ENCODE assay signal across 1 cellular context in the genomic region with DNA sequence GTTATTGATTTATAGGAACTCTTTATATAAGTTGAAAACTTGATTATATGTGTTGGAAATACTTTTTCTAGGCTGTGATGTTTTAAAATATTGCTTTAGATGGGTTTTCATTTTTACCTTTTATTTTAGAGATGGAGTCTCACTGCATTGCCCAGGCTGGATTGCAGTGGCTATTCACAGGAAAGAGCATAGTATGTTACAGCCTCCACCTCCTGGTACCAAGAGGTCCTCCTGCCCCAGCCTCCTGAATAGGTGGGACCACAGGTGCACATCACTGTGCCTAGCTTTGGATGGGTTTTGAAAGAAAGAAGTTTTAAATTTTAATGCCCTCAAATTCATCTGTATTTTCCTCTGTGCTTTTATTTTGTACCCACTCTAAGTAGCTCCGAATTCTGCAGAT.
TF ChIP-seq lines count a peak whose summit lies in the region.

No MANE protein-coding gene starts in this region.

TF ChIP-seq in IMR-90, 13 proteins besides CTCF, POLR2A, EP300 and RAD21:
- TF ChIP-seq NFE2L2 (IDR thresholded peaks at IDR 0.05; ENCODE audit: low read depth, low read length) (no peak), FOS (IDR thresholded peaks at IDR 0.05; ENCODE audit: low read depth, low read length) (no peak), CEBPB (IDR thresholded peaks at IDR 0.05; ENCODE audit: low read depth, low read length) (no peak), BHLHE40 (IDR thresholded peaks at IDR 0.05; ENCODE audit: low read depth, low read length) (no peak), MAZ (IDR thresholded peaks at IDR 0.05; ENCODE audit: borderline replicate concordance, low read depth, low read length) (no peak), MXI1 (IDR thresholded peaks at IDR 0.05; ENCODE audit: borderline replicate concordance, low read depth, low read length) (no peak), SMC3 (IDR thresholded peaks at IDR 0.05; ENCODE audit: low read depth, low read length) (no peak), RFX5 (IDR thresholded peaks at IDR 0.05; ENCODE audit: low read depth, low read length) (no peak), CHD1 (IDR thresholded peaks at IDR 0.05; ENCODE audit: low read depth, low read length) (no peak), MAFK (IDR thresholded peaks at IDR 0.05; ENCODE audit: low read depth, low read length) (no peak), RCOR1 (IDR thresholded peaks at IDR 0.05; ENCODE audit: insufficient replicate concordance, low read length) (no peak)
- TF ChIP-seq, protein P1, sequence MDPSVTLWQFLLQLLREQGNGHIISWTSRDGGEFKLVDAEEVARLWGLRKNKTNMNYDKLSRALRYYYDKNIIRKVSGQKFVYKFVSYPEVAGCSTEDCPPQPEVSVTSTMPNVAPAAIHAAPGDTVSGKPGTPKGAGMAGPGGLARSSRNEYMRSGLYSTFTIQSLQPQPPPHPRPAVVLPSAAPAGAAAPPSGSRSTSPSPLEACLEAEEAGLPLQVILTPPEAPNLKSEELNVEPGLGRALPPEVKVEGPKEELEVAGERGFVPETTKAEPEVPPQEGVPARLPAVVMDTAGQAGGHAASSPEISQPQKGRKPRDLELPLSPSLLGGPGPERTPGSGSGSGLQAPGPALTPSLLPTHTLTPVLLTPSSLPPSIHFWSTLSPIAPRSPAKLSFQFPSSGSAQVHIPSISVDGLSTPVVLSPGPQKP (IDR thresholded peaks at IDR 0.05; ENCODE audit: borderline replicate concordance, low read depth, low read length) = no peak
- TF ChIP-seq, protein P2, sequence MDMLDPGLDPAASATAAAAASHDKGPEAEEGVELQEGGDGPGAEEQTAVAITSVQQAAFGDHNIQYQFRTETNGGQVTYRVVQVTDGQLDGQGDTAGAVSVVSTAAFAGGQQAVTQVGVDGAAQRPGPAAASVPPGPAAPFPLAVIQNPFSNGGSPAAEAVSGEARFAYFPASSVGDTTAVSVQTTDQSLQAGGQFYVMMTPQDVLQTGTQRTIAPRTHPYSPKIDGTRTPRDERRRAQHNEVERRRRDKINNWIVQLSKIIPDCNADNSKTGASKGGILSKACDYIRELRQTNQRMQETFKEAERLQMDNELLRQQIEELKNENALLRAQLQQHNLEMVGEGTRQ (IDR thresholded peaks at IDR 0.05; ENCODE audit: low read depth, low read length) = no peak
